Comparison of ENCODE assay signal across 8 cellular contexts in the genomic region with DNA sequence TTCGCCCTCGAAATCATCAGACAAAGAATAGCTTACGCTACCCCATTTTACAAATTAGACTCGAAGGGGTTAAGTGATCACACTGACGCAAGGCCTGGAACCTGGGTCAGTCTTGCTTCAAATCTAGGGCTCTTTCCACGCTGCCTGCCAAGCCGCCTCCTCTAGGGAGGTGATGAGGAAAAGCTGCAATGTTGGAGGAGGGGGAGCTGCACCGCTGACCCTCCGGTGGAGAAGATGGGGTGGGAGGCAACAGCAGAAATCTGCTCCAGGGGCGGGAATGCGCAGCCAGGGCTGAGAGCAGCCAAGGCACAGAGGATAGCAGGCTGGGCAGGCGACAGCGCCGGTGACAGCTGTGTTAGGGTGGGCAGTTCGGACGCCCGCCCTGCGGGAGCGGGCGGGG. TPM values are rescaled to one million over a fixed set of nuclear protein-coding genes. Genes with fewer than 3 reads are reported as not detected.
DNase-seq lines count a peak whose midpoint lies in the region; ATAC-seq lines count a peak whose summit lies in the region.

No MANE protein-coding gene starts in this region.

- peaks cover 35% of the 10 kb centered on the region for H3K36me3 Mint-ChIP-seq in activated T-helper 2 cell treated with anti-CD3 and anti-CD28 coated beads, Interferon-gamma antibody, Interleukin-2, Interleukin-4, amounts not matched to agents 10 μg/mL and 5 μg/mL and 100 μg/mL, durations not matched to agents 14 hours and 24 hours and 36 hours (ENCODE audit: low read depth)
- peaks cover 76% of the 10 kb centered on the region for H3K36me3 Mint-ChIP-seq in stimulated activated effector memory CD8-positive, alpha-beta T cell treated with anti-CD3 and anti-CD28 coated beads, Interleukin-12 subunit alpha, Interleukin-12 subunit beta, amount 100 ng/mL, for 72 hours

- H3K27ac ChIP-seq in iPS DF 6.9 (ENCODE audit: low read length) = no peak overlapping the region

- peak overlapping the region; percentile 96 for H3K4me3 Mint-ChIP-seq in activated T-helper 2 cell treated with anti-CD3 and anti-CD28 coated beads, Interferon-gamma antibody, Interleukin-2, Interleukin-4, amounts not matched to agents 10 μg/mL and 5 μg/mL and 100 μg/mL, durations not matched to agents 14 hours and 24 hours and 36 hours (ENCODE audit: low read depth)
- H3K4me3 Mint-ChIP-seq in stimulated activated effector memory CD8-positive, alpha-beta T cell treated with anti-CD3 and anti-CD28 coated beads, Interleukin-12 subunit alpha, Interleukin-12 subunit beta, amount 100 ng/mL, for 72 hours = peak overlapping the region; percentile 98

- H3K4me3 ChIP-seq in HAP-1 (peak overlapping the region; percentile 72), iPS DF 6.9 (ENCODE audit: low read length) (peak overlapping the region; percentile 90)

- ATAC-seq in stimulated activated effector memory CD8-positive, alpha-beta T cell treated with anti-CD3 and anti-CD28 coated beads, Interleukin-12 subunit alpha, Interleukin-12 subunit beta, amount 100 ng/mL, for 72 hours = no peak
- ATAC-seq in HG02610 (IDR thresholded peaks at IDR 0.05; ENCODE audit: unreplicated experiment) (no peak), HG03439 (IDR thresholded peaks at IDR 0.05; ENCODE audit: unreplicated experiment) (no peak)

- in situ Hi-C loops in HAP-1 (cut with MboI; ENCODE audit: low sequenced_read_pairs) = no loop called here

- peaks cover 26% of the 10 kb centered on the region for H3K4me1 Mint-ChIP-seq in activated T-helper 2 cell treated with anti-CD3 and anti-CD28 coated beads, Interferon-gamma antibody, Interleukin-2, Interleukin-4, amounts not matched to agents 10 μg/mL and 5 μg/mL and 100 μg/mL, durations not matched to agents 14 hours and 24 hours and 36 hours (ENCODE audit: low read depth)
- peaks cover 53% of the 10 kb centered on the region for H3K4me1 Mint-ChIP-seq in stimulated activated effector memory CD8-positive, alpha-beta T cell treated with anti-CD3 and anti-CD28 coated beads, Interleukin-12 subunit alpha, Interleukin-12 subunit beta, amount 100 ng/mL, for 72 hours

- no CpG with 5 or more reads among the region's 20 CpGs for WGBS in iPS DF 6.9 (ENCODE audit: insufficient coverage, insufficient read length)

- no peaks in the 10 kb centered on the region for H3K9me3 Mint-ChIP-seq in activated T-helper 2 cell treated with anti-CD3 and anti-CD28 coated beads, Interferon-gamma antibody, Interleukin-2, Interleukin-4, amounts not matched to agents 10 μg/mL and 5 μg/mL and 100 μg/mL, durations not matched to agents 14 hours and 24 hours and 36 hours
- H3K9me3 Mint-ChIP-seq in stimulated activated effector memory CD8-positive, alpha-beta T cell treated with anti-CD3 and anti-CD28 coated beads, Interleukin-12 subunit alpha, Interleukin-12 subunit beta, amount 100 ng/mL, for 72 hours = no peaks in the 10 kb centered on the region

- H3K36me3 ChIP-seq in HAP-1 (replicated peaks) = peaks cover 33% of the 10 kb centered on the region
- H3K36me3 ChIP-seq in iPS DF 6.9 (ENCODE audit: control insufficient read depth, insufficient read depth, low read length) = peaks cover 19% of the 10 kb centered on the region

- H3K9me3 ChIP-seq in HAP-1 (no peaks in the 10 kb centered on the region), iPS DF 6.9 (ENCODE audit: control insufficient read depth, insufficient read depth, low read length) (no peaks in the 10 kb centered on the region)

- H3K4me1 ChIP-seq in HAP-1 (peaks cover 9% of the 10 kb centered on the region; the same call in 1 of the 2 replicates), iPS DF 6.9 (ENCODE audit: control insufficient read depth, insufficient read depth, low read length) (peaks cover 2% of the 10 kb centered on the region; the same call in 1 of the 2 replicates)

- H3K27me3 ChIP-seq in HAP-1 (ENCODE audit: low read depth) (no peaks in the 10 kb centered on the region), iPS DF 6.9 (ENCODE audit: control insufficient read depth, insufficient read depth, low read length) (no peaks in the 10 kb centered on the region)

- intact Hi-C loops in activated T-helper 2 cell treated with anti-CD3 and anti-CD28 coated beads, Interferon-gamma antibody, Interleukin-2, Interleukin-4, amounts not matched to agents 10 μg/mL and 5 μg/mL and 100 μg/mL, durations not matched to agents 14 hours and 24 hours and 36 hours (cut with micrococcal nuclease) = loop anchor here (2.0 to 5.0 kb wide), 3 partner anchors 17 to 129 kb away; partner anchors contain the start of genes CAPN1, POLA2 and ZNHIT2

- DNase-seq in HAP-1 (ENCODE audit: low spot score in 2 of 2) (no peak), iPS DF 6.9 (ENCODE audit: low read depth, low spot score) (no peak), NCI-H1694 treated with DMSO at 0.1 percent for 48 hours (lab: John Stamatoyannopoulos, UW) (no peak), NCI-H524 (lab: John Stamatoyannopoulos, UW) (no peak)
- peak; percentile 12 for DNase-seq in activated T-helper 2 cell treated with anti-CD3 and anti-CD28 coated beads, Interferon-gamma antibody, Interleukin-2, Interleukin-4, amounts not matched to agents 10 μg/mL and 5 μg/mL and 100 μg/mL, durations not matched to agents 14 hours and 24 hours and 36 hours (ENCODE audit: low spot score)
- DNase-seq in stimulated activated effector memory CD8-positive, alpha-beta T cell treated with anti-CD3 and anti-CD28 coated beads, Interleukin-12 subunit alpha, Interleukin-12 subunit beta, amount 100 ng/mL, for 72 hours (ENCODE audit: low spot score in 2 of 2) = no peak

- H3K27me3 Mint-ChIP-seq in activated T-helper 2 cell treated with anti-CD3 and anti-CD28 coated beads, Interferon-gamma antibody, Interleukin-2, Interleukin-4, amounts not matched to agents 10 μg/mL and 5 μg/mL and 100 μg/mL, durations not matched to agents 14 hours and 24 hours and 36 hours (ENCODE audit: low read depth) = no peaks in the 10 kb centered on the region

- H3K27ac Mint-ChIP-seq in activated T-helper 2 cell treated with anti-CD3 and anti-CD28 coated beads, Interferon-gamma antibody, Interleukin-2, Interleukin-4, amounts not matched to agents 10 μg/mL and 5 μg/mL and 100 μg/mL, durations not matched to agents 14 hours and 24 hours and 36 hours = peak overlapping the region; percentile 99
- H3K27ac Mint-ChIP-seq in stimulated activated effector memory CD8-positive, alpha-beta T cell treated with anti-CD3 and anti-CD28 coated beads, Interleukin-12 subunit alpha, Interleukin-12 subunit beta, amount 100 ng/mL, for 72 hours = peak overlapping the region; percentile 100

RNA-seq across cellular contexts. Expression of gene SYVN1, which starts 0.6 kb away (rescaled TPM):
- total RNA-seq in activated T-helper 2 cell treated with anti-CD3 and anti-CD28 coated beads, Interferon-gamma antibody, Interleukin-2, Interleukin-4, amounts not matched to agents 10 μg/mL and 5 μg/mL and 100 μg/mL, durations not matched to agents 14 hours and 24 hours and 36 hours = 40.1 and 42.2 TPM in 2 replicates

RNA-seq across cellular contexts. Expression of gene MRPL49, which starts 11.6 kb away (rescaled TPM):
- 66.6 and 67.1 TPM in 2 replicates for total RNA-seq in activated T-helper 2 cell treated with anti-CD3 and anti-CD28 coated beads, Interferon-gamma antibody, Interleukin-2, Interleukin-4, amounts not matched to agents 10 μg/mL and 5 μg/mL and 100 μg/mL, durations not matched to agents 14 hours and 24 hours and 36 hours

RNA-seq across cellular contexts. Expression of gene FAU, which starts 11.8 kb away (rescaled TPM):
- total RNA-seq in activated T-helper 2 cell treated with anti-CD3 and anti-CD28 coated beads, Interferon-gamma antibody, Interleukin-2, Interleukin-4, amounts not matched to agents 10 μg/mL and 5 μg/mL and 100 μg/mL, durations not matched to agents 14 hours and 24 hours and 36 hours = 1,016 and 1,034 TPM in 2 replicates

RNA-seq across cellular contexts. Expression of gene ZNHIT2, which starts 16.2 kb away (rescaled TPM):
- total RNA-seq in activated T-helper 2 cell treated with anti-CD3 and anti-CD28 coated beads, Interferon-gamma antibody, Interleukin-2, Interleukin-4, amounts not matched to agents 10 μg/mL and 5 μg/mL and 100 μg/mL, durations not matched to agents 14 hours and 24 hours and 36 hours = 11.3 and 12.8 TPM in 2 replicates

RNA-seq across cellular contexts. Expression of gene TM7SF2, which starts 22.1 kb away (rescaled TPM):
- total RNA-seq in activated T-helper 2 cell treated with anti-CD3 and anti-CD28 coated beads, Interferon-gamma antibody, Interleukin-2, Interleukin-4, amounts not matched to agents 10 μg/mL and 5 μg/mL and 100 μg/mL, durations not matched to agents 14 hours and 24 hours and 36 hours = 34.4 and 36.9 TPM in 2 replicates
